ENCODE assay signal across 1 cellular context in the genomic region with DNA sequence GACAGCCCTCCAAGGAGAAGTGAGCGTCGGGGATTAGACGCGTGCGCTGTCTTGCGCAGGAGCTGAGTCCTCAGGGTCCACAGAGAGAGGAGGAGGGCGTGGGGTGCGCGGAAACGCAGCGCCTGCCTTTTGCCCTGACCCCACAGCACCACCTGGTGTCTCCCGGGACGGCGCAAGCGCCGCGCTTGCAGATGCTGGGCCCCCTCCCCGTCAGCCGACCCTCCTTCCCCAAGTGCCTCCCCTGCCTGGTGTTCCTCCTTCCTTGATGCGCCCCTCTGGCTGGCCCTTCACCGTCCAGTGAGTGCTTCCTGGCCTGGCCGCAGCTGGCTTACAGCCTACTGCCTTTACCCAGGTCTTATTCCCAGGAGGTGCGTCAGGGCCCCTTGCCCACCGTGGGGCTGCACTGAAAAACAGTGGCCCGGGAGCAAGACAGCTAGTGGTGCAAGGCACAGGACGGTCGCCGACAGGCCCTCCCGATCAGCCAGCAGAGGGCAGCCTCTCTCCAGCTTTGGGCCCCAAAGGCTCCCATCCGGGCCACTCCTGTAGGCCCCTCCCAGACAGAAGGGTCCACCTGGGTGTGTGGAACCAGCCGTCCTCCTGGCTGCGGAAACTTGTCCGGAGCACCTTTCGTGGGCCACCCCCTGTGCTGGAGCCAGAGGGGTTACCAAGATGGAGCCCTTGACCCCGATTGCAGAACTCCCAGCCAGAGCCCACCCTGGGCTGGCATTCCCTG.
A peak's percentile ranks its signal among the peaks of the same experiment; 100 is the strongest.
TF ChIP-seq lines count a peak whose summit lies in the region.

No MANE protein-coding gene starts in this region.

TF ChIP-seq in K562, 482 proteins besides CTCF, POLR2A, EP300 and RAD21 (continued from another document and continues in another):
- TF ChIP-seq RB1 (IDR thresholded peaks at IDR 0.05; ENCODE audit: low read depth) = peak; percentile 48; the same call in 1 of the 2 replicates
- no peak for TF ChIP-seq TBL1XR1 (IDR thresholded peaks at IDR 0.05; ENCODE audit: low read length in 2 of 2)
- TF ChIP-seq, protein P1, sequence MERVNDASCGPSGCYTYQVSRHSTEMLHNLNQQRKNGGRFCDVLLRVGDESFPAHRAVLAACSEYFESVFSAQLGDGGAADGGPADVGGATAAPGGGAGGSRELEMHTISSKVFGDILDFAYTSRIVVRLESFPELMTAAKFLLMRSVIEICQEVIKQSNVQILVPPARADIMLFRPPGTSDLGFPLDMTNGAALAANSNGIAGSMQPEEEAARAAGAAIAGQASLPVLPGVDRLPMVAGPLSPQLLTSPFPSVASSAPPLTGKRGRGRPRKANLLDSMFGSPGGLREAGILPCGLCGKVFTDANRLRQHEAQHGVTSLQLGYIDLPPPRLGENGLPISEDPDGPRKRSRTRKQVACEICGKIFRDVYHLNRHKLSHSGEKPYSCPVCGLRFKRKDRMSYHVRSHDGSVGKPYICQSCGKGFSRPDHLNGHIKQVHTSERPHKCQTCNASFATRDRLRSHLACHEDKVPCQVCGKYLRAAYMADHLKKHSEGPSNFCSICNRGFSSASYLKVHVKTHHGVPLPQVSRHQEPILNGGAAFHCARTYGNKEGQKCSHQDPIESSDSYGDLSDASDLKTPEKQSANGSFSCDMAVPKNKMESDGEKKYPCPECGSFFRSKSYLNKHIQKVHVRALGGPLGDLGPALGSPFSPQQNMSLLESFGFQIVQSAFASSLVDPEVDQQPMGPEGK (CRISPR knock-in tag; IDR thresholded peaks at IDR 0.05; ENCODE audit: borderline replicate concordance) = no peak
- no peak for TF ChIP-seq PURB (CRISPR knock-in tag; IDR thresholded peaks at IDR 0.05; ENCODE audit: low read depth)
- TF ChIP-seq ZNF699 (CRISPR knock-in tag; IDR thresholded peaks at IDR 0.05; ENCODE audit: insufficient replicate concordance) = no peak
- TF ChIP-seq EP400 (IDR thresholded peaks at IDR 0.05) = no peak
- TF ChIP-seq, protein P2, sequence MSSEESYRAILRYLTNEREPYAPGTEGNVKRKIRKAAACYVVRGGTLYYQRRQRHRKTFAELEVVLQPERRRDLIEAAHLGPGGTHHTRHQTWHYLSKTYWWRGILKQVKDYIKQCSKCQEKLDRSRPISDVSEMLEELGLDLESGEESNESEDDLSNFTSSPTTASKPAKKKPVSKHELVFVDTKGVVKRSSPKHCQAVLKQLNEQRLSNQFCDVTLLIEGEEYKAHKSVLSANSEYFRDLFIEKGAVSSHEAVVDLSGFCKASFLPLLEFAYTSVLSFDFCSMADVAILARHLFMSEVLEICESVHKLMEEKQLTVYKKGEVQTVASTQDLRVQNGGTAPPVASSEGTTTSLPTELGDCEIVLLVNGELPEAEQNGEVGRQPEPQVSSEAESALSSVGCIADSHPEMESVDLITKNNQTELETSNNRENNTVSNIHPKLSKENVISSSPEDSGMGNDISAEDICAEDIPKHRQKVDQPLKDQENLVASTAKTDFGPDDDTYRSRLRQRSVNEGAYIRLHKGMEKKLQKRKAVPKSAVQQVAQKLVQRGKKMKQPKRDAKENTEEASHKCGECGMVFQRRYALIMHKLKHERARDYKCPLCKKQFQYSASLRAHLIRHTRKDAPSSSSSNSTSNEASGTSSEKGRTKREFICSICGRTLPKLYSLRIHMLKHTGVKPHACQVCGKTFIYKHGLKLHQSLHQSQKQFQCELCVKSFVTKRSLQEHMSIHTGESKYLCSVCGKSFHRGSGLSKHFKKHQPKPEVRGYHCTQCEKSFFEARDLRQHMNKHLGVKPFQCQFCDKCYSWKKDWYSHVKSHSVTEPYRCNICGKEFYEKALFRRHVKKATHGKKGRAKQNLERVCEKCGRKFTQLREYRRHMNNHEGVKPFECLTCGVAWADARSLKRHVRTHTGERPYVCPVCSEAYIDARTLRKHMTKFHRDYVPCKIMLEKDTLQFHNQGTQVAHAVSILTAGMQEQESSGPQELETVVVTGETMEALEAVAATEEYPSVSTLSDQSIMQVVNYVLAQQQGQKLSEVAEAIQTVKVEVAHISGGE (CRISPR knock-in tag; IDR thresholded peaks at IDR 0.05) = no peak; a peak in 1 of 6 replicates
- TF ChIP-seq, protein P3, sequence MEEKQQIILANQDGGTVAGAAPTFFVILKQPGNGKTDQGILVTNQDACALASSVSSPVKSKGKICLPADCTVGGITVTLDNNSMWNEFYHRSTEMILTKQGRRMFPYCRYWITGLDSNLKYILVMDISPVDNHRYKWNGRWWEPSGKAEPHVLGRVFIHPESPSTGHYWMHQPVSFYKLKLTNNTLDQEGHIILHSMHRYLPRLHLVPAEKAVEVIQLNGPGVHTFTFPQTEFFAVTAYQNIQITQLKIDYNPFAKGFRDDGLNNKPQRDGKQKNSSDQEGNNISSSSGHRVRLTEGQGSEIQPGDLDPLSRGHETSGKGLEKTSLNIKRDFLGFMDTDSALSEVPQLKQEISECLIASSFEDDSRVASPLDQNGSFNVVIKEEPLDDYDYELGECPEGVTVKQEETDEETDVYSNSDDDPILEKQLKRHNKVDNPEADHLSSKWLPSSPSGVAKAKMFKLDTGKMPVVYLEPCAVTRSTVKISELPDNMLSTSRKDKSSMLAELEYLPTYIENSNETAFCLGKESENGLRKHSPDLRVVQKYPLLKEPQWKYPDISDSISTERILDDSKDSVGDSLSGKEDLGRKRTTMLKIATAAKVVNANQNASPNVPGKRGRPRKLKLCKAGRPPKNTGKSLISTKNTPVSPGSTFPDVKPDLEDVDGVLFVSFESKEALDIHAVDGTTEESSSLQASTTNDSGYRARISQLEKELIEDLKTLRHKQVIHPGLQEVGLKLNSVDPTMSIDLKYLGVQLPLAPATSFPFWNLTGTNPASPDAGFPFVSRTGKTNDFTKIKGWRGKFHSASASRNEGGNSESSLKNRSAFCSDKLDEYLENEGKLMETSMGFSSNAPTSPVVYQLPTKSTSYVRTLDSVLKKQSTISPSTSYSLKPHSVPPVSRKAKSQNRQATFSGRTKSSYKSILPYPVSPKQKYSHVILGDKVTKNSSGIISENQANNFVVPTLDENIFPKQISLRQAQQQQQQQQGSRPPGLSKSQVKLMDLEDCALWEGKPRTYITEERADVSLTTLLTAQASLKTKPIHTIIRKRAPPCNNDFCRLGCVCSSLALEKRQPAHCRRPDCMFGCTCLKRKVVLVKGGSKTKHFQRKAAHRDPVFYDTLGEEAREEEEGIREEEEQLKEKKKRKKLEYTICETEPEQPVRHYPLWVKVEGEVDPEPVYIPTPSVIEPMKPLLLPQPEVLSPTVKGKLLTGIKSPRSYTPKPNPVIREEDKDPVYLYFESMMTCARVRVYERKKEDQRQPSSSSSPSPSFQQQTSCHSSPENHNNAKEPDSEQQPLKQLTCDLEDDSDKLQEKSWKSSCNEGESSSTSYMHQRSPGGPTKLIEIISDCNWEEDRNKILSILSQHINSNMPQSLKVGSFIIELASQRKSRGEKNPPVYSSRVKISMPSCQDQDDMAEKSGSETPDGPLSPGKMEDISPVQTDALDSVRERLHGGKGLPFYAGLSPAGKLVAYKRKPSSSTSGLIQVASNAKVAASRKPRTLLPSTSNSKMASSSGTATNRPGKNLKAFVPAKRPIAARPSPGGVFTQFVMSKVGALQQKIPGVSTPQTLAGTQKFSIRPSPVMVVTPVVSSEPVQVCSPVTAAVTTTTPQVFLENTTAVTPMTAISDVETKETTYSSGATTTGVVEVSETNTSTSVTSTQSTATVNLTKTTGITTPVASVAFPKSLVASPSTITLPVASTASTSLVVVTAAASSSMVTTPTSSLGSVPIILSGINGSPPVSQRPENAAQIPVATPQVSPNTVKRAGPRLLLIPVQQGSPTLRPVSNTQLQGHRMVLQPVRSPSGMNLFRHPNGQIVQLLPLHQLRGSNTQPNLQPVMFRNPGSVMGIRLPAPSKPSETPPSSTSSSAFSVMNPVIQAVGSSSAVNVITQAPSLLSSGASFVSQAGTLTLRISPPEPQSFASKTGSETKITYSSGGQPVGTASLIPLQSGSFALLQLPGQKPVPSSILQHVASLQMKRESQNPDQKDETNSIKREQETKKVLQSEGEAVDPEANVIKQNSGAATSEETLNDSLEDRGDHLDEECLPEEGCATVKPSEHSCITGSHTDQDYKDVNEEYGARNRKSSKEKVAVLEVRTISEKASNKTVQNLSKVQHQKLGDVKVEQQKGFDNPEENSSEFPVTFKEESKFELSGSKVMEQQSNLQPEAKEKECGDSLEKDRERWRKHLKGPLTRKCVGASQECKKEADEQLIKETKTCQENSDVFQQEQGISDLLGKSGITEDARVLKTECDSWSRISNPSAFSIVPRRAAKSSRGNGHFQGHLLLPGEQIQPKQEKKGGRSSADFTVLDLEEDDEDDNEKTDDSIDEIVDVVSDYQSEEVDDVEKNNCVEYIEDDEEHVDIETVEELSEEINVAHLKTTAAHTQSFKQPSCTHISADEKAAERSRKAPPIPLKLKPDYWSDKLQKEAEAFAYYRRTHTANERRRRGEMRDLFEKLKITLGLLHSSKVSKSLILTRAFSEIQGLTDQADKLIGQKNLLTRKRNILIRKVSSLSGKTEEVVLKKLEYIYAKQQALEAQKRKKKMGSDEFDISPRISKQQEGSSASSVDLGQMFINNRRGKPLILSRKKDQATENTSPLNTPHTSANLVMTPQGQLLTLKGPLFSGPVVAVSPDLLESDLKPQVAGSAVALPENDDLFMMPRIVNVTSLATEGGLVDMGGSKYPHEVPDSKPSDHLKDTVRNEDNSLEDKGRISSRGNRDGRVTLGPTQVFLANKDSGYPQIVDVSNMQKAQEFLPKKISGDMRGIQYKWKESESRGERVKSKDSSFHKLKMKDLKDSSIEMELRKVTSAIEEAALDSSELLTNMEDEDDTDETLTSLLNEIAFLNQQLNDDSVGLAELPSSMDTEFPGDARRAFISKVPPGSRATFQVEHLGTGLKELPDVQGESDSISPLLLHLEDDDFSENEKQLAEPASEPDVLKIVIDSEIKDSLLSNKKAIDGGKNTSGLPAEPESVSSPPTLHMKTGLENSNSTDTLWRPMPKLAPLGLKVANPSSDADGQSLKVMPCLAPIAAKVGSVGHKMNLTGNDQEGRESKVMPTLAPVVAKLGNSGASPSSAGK (IDR thresholded peaks at IDR 0.05) = no peak; the same call in none of the 2 replicates
- TF ChIP-seq ZNF311 (CRISPR knock-in tag; IDR thresholded peaks at IDR 0.05) = no peak
- peak; percentile 21; the same call in 1 of the 2 replicates for TF ChIP-seq HOXB6 (CRISPR knock-in tag; IDR thresholded peaks at IDR 0.05; ENCODE audit: borderline replicate concordance)
- no peak for TF ChIP-seq ZNF282 (CRISPR knock-in tag; IDR thresholded peaks at IDR 0.05)
- TF ChIP-seq SLC30A9 (CRISPR knock-in tag; IDR thresholded peaks at IDR 0.05) = no peak
- no peak for TF ChIP-seq GTF2F1 (IDR thresholded peaks at IDR 0.05; ENCODE audit: low read depth, low read length)
- no peak for TF ChIP-seq PHF8 (IDR thresholded peaks at IDR 0.05; ENCODE audit: borderline replicate concordance, low read length)
- TF ChIP-seq, protein P4, sequence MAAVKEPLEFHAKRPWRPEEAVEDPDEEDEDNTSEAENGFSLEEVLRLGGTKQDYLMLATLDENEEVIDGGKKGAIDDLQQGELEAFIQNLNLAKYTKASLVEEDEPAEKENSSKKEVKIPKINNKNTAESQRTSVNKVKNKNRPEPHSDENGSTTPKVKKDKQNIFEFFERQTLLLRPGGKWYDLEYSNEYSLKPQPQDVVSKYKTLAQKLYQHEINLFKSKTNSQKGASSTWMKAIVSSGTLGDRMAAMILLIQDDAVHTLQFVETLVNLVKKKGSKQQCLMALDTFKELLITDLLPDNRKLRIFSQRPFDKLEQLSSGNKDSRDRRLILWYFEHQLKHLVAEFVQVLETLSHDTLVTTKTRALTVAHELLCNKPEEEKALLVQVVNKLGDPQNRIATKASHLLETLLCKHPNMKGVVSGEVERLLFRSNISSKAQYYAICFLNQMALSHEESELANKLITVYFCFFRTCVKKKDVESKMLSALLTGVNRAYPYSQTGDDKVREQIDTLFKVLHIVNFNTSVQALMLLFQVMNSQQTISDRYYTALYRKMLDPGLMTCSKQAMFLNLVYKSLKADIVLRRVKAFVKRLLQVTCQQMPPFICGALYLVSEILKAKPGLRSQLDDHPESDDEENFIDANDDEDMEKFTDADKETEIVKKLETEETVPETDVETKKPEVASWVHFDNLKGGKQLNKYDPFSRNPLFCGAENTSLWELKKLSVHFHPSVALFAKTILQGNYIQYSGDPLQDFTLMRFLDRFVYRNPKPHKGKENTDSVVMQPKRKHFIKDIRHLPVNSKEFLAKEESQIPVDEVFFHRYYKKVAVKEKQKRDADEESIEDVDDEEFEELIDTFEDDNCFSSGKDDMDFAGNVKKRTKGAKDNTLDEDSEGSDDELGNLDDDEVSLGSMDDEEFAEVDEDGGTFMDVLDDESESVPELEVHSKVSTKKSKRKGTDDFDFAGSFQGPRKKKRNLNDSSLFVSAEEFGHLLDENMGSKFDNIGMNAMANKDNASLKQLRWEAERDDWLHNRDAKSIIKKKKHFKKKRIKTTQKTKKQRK (IDR thresholded peaks at IDR 0.05; ENCODE audit: borderline replicate concordance, low read depth, low read length) = no peak
- TF ChIP-seq TBP (optimal IDR thresholded peaks at IDR 0.05; ENCODE audit: low read depth, low read length) = no peak
- TF ChIP-seq, protein P5, sequence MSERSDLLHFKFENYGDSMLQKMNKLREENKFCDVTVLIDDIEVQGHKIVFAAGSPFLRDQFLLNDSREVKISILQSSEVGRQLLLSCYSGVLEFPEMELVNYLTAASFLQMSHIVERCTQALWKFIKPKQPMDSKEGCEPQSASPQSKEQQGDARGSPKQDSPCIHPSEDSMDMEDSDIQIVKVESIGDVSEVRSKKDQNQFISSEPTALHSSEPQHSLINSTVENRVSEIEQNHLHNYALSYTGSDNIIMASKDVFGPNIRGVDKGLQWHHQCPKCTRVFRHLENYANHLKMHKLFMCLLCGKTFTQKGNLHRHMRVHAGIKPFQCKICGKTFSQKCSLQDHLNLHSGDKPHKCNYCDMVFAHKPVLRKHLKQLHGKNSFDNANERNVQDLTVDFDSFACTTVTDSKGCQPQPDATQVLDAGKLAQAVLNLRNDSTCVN (CRISPR knock-in tag; IDR thresholded peaks at IDR 0.05) = no peak
- no peak for TF ChIP-seq ZNF740 (CRISPR knock-in tag; IDR thresholded peaks at IDR 0.05)
- TF ChIP-seq ZNF740 (tag; IDR thresholded peaks at IDR 0.05) = no peak
- no peak for TF ChIP-seq SUPT5H (IDR thresholded peaks at IDR 0.05)
- no peak for TF ChIP-seq ZNF354B (CRISPR knock-in tag; IDR thresholded peaks at IDR 0.05)
- peak in 1 of 2 experiments; percentile 72; a peak in 2 of 4 replicates for TF ChIP-seq RCOR1 (IDR thresholded peaks at IDR 0.05; ENCODE audit: borderline replicate concordance in 1 of 2, low read depth in 2 of 2, low read length in 2 of 2)
- TF ChIP-seq ZSCAN32 (CRISPR knock-in tag; IDR thresholded peaks at IDR 0.05) = no peak
- TF ChIP-seq ZBTB7A (IDR thresholded peaks at IDR 0.05; ENCODE audit: borderline replicate concordance, control insufficient read depth, low read depth, low read length) = no peak; the same call in 1 of the 2 replicates
- TF ChIP-seq, protein P6, sequence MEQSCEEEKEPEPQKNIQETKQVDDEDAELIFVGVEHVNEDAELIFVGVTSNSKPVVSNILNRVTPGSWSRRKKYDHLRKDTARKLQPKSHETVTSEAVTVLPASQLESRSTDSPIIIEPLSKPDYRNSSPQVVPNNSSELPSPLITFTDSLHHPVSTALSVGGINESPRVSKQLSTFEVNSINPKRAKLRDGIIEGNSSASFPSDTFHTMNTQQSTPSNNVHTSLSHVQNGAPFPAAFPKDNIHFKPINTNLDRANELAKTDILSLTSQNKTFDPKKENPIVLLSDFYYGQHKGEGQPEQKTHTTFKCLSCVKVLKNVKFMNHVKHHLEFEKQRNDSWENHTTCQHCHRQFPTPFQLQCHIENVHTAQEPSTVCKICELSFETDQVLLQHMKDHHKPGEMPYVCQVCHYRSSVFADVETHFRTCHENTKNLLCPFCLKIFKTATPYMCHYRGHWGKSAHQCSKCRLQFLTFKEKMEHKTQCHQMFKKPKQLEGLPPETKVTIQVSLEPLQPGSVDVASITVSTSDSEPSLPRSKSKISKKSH (CRISPR knock-in tag; IDR thresholded peaks at IDR 0.05) = no peak
- TF ChIP-seq SMARCA5 (IDR thresholded peaks at IDR 0.05) = peak; percentile 93
